In genomic region chr5:103860327-103860726, GRCh38 we compare ENCODE assay signal across 23 cellular contexts.
"Had no signal": no experiment of that assay in that cellular context is flagged by ENCODE, and none has a peak within 500 bp of the region (broad histone marks: within the 10 kb centered on the region; RNA-seq: fewer than 3 reads in every experiment).

No MANE protein-coding gene starts in this region.

- H3K27ac ChIP-seq: coronary artery, dorsolateral prefrontal cortex, esophagus muscularis mucosa, foreskin keratinocyte, gastroesophageal sphincter, heart left ventricle, hepatocyte, lower lobe of right lung had no signal

- H3K36me3 ChIP-seq: esophagus muscularis mucosa, gastroesophageal sphincter, heart left ventricle, lower lobe of right lung had no signal

- DNase-seq: dermis blood vessel endothelial cell; dorsolateral prefrontal cortex; effector CD4-positive, alpha-beta T cell; effector memory CD4-positive, alpha-beta T cell; foreskin keratinocyte; heart left ventricle; hypothalamus; immature natural killer cell; islet precursor cell; kidney; kidney glomerular epithelial cell; left colon; left ventricle myocardium superior; lower lobe of right lung; mesenchymal stem cell; mucosa of descending colon; naive B cell; naive thymus-derived CD8-positive, alpha-beta T cell had no signal

- H3K4me3 ChIP-seq: coronary artery, dorsolateral prefrontal cortex, esophagus muscularis mucosa, gastroesophageal sphincter, heart left ventricle, hepatocyte, lower lobe of right lung, mucosa of descending colon had no signal

- H3K4me1 ChIP-seq: esophagus muscularis mucosa, foreskin keratinocyte, gastroesophageal sphincter, heart left ventricle, lower lobe of right lung had no signal

- ATAC-seq: foreskin keratinocyte; gastroesophageal sphincter; heart left ventricle; left colon; left lobe of liver; left ventricle myocardium superior; lower lobe of right lung; mucosa of descending colon; naive thymus-derived CD8-positive, alpha-beta T cell had no signal

- H3K27me3 ChIP-seq: dorsolateral prefrontal cortex, esophagus muscularis mucosa, foreskin keratinocyte, gastroesophageal sphincter, heart left ventricle, hepatocyte had no signal

- H3K9me3 ChIP-seq: esophagus muscularis mucosa, gastroesophageal sphincter, lower lobe of right lung, mucosa of descending colon had no signal
